ENCODE assay signal across 8 cellular contexts in genomic region chr5:75049581-75050274, GRCh38. TPM values are rescaled to one million over a fixed set of nuclear protein-coding genes. Genes with fewer than 3 reads are reported as not detected.
DNase-seq lines count a peak whose midpoint lies in the region; ATAC-seq and TF ChIP-seq lines count a peak whose summit lies in the region.

No MANE protein-coding gene starts in this region.

- no peaks in the 10 kb centered on the region for H3K9me3 Mint-ChIP-seq in activated naive CD4-positive, alpha-beta T cell treated with anti-CD3 and anti-CD28 coated beads for 36 hours

- H3K4me2 ChIP-seq in smooth muscle cell: peak overlapping the region; percentile 95

- H3K27me3 ChIP-seq in HL-60 (ENCODE audit: insufficient read depth, poor library complexity, severe bottlenecking) (peaks cover 7% of the 10 kb centered on the region), smooth muscle cell (ENCODE audit: low read depth) (no peaks in the 10 kb centered on the region)

- peaks cover 30% of the 10 kb centered on the region for H3K4me1 ChIP-seq in smooth muscle cell (ENCODE audit: low read depth)

- 63% methylated on average over 9 of the region's 9 CpGs for WGBS in smooth muscle cell (ENCODE audit: low lambda C conversion rate)

- intact Hi-C loops in activated naive CD4-positive, alpha-beta T cell treated with anti-CD3 and anti-CD28 coated beads for 36 hours (cut with micrococcal nuclease): loop anchor here (1.0 to 10.0 kb wide), 15 partner anchors 41 to 1493 kb away; partner anchors contain the start of genes CERT1, FAM169A, GFM2 and HEXB
- intact Hi-C loops in Right ventricle myocardium superior (cut with DNase I): no loop called here

- peaks cover 12% of the 10 kb centered on the region for H3F3A ChIP-seq in smooth muscle cell (ENCODE audit: low read depth)

- TF ChIP-seq CTCF in HL-60 (IDR thresholded peaks at IDR 0.05; ENCODE audit: insufficient read depth, low read length) (peak; percentile 39), smooth muscle cell (IDR thresholded peaks at IDR 0.05; ENCODE audit: borderline replicate concordance, insufficient read depth, poor library complexity, severe bottlenecking) (peak; percentile 61)

- H3K27ac ChIP-seq in HL-60 (replicated peaks) (no peak overlapping the region), smooth muscle cell (ENCODE audit: low read depth) (peak overlapping the region; percentile 78)

- peak overlapping the region; percentile 84 for H3K4me3 Mint-ChIP-seq in activated naive CD4-positive, alpha-beta T cell treated with anti-CD3 and anti-CD28 coated beads for 36 hours

- no peaks in the 10 kb centered on the region for H3K36me3 ChIP-seq in smooth muscle cell (ENCODE audit: low read depth)

- peaks cover 60% of the 10 kb centered on the region for H3K4me1 Mint-ChIP-seq in activated naive CD4-positive, alpha-beta T cell treated with anti-CD3 and anti-CD28 coated beads for 36 hours (ENCODE audit: low read depth)

- peaks cover 4% of the 10 kb centered on the region for H4K20me1 ChIP-seq in smooth muscle cell (ENCODE audit: low read depth)

- no peaks in the 10 kb centered on the region for H3K27me3 Mint-ChIP-seq in activated naive CD4-positive, alpha-beta T cell treated with anti-CD3 and anti-CD28 coated beads for 36 hours (ENCODE audit: low read depth)

- DNase-seq in COLO668 (lab: John Stamatoyannopoulos, UW; ENCODE audit: unreplicated experiment) (peak; percentile 51), HL-60 (ENCODE audit: low read depth in 1 of 2, low spot score in 1 of 2) (peak; percentile 7 to 15), SHP77 treated with DMSO at 0.1 percent for 48 hours (lab: John Stamatoyannopoulos, UW) (peak; percentile 3), Right ventricle myocardium superior (peak; percentile 42), smooth muscle cell (lab: John Stamatoyannopoulos, UW; ENCODE audit: unreplicated experiment) (no peak)
- peak; percentile 77 for DNase-seq in activated naive CD4-positive, alpha-beta T cell treated with anti-CD3 and anti-CD28 coated beads for 36 hours

- H3K9ac ChIP-seq in smooth muscle cell (ENCODE audit: low read depth): no peak overlapping the region

- CTCF ChIA-PET in activated naive CD4-positive, alpha-beta T cell treated with anti-CD3 and anti-CD28 coated beads for 36 hours (lab: Charles Lee): interaction anchor here (0.6 to 4.5 kb wide), 47 partner anchors 8 to 632 kb away, joined by 3 to 40 read pairs (median 4); partner anchors contain the start of genes ANKRD31 and HMGCR

- H3K79me2 ChIP-seq in smooth muscle cell (ENCODE audit: low read depth): peaks cover 28% of the 10 kb centered on the region

- H2AFZ ChIP-seq in smooth muscle cell (ENCODE audit: low read depth): no peak overlapping the region

- H3K9me3 ChIP-seq in smooth muscle cell (replicated peaks; ENCODE audit: low read depth): no peaks in the 10 kb centered on the region

- ATAC-seq in Right ventricle myocardium superior (ENCODE audit: poor library complexity) (peak; percentile 37), GM21786 (IDR thresholded peaks at IDR 0.05; ENCODE audit: unreplicated experiment) (no peak), HG02884 (IDR thresholded peaks at IDR 0.05; ENCODE audit: unreplicated experiment) (no peak)

- H3K36me3 Mint-ChIP-seq in activated naive CD4-positive, alpha-beta T cell treated with anti-CD3 and anti-CD28 coated beads for 36 hours (ENCODE audit: low read depth): peaks cover 14% of the 10 kb centered on the region

- H3K4me3 ChIP-seq in HL-60 (replicated peaks; ENCODE audit: insufficient read depth, low read length) (no peak overlapping the region), smooth muscle cell (no peak overlapping the region)

- peak overlapping the region; percentile 93 for H3K27ac Mint-ChIP-seq in activated naive CD4-positive, alpha-beta T cell treated with anti-CD3 and anti-CD28 coated beads for 36 hours

RNA-seq across cellular contexts. Expression of gene GCNT4, which starts 2.6 kb away (rescaled TPM):
- total RNA-seq in activated naive CD4-positive, alpha-beta T cell treated with anti-CD3 and anti-CD28 coated beads for 36 hours: 1 to 10 TPM; 2.1 to 2.4 TPM
- total RNA-seq in Right ventricle myocardium superior (0.30 TPM), smooth muscle cell (13.9 and 15.6 TPM in 2 replicates)
- 0.54 and 2.1 TPM in 2 replicates for polyA plus RNA-seq in smooth muscle cell
